Comparison of ENCODE assay signal across 8 cellular contexts in genomic region chr2:241218131-241219029, GRCh38. TPM values are rescaled to one million over a fixed set of nuclear protein-coding genes. Genes with fewer than 3 reads are reported as not detected.
DNase-seq lines count a peak whose midpoint lies in the region; ATAC-seq and TF ChIP-seq lines count a peak whose summit lies in the region.

No MANE protein-coding gene starts in this region.

- no peaks in the 10 kb centered on the region for H3K4me1 ChIP-seq in A673 (ENCODE audit: insufficient read depth, low read length, poor library complexity, severe bottlenecking)
- H3K4me1 ChIP-seq in neural progenitor cell: peaks cover 12% of the 10 kb centered on the region

- CTCF ChIA-PET in A673 (lab: Charles Lee): interaction anchor here (0.6 kb wide), 1 partner anchor 72 kb away, joined by 3 read pairs; no protein-coding TSS in a partner anchor

- no peak overlapping the region for H3K9ac ChIP-seq in neural progenitor cell

- H3F3A ChIP-seq in neural progenitor cell (ENCODE audit: low read depth): peaks cover 24% of the 10 kb centered on the region

- H3K27ac Mint-ChIP-seq in neural progenitor cell: peak overlapping the region; percentile 16

- no peaks in the 10 kb centered on the region for H3K36me3 ChIP-seq in A673 (ENCODE audit: insufficient read depth, low read length, poor library complexity, severe bottlenecking)
- no peaks in the 10 kb centered on the region for H3K36me3 ChIP-seq in neural progenitor cell

- H3K36me3 Mint-ChIP-seq in neural progenitor cell: peaks cover 2% of the 10 kb centered on the region

- no peaks in the 10 kb centered on the region for H3K9me3 ChIP-seq in A673 (ENCODE audit: low read depth, low read length, poor library complexity, severe bottlenecking)
- no peaks in the 10 kb centered on the region for H3K9me3 ChIP-seq in neural progenitor cell (ENCODE audit: low read depth)

- peak overlapping the region; percentile 61 for H2AFZ ChIP-seq in neural progenitor cell (replicated peaks)

- H3K4me2 ChIP-seq in neural progenitor cell: peak overlapping the region; percentile 67

- H4K20me1 ChIP-seq in neural progenitor cell (ENCODE audit: low read depth): peaks cover 4% of the 10 kb centered on the region

- ATAC-seq in HG02973 (IDR thresholded peaks at IDR 0.05; ENCODE audit: unreplicated experiment): no peak

- H3K27ac ChIP-seq in A673 (ENCODE audit: low read depth, low read length, poor library complexity, severe bottlenecking): no peak overlapping the region
- no peak overlapping the region for H3K27ac ChIP-seq in neural progenitor cell

- intact Hi-C loops in A673 (cut with micrococcal nuclease; ENCODE audit: unreplicated experiment): no loop called here

- H3K4me3 ChIP-seq in A673 (ENCODE audit: low read depth, low read length, poor library complexity, severe bottlenecking): peak overlapping the region; percentile 47
- H3K4me3 ChIP-seq in fibroblast of villous mesenchyme (ENCODE audit: low read depth, low read length): peak overlapping the region; percentile 62
- peak overlapping the region; percentile 63 for H3K4me3 ChIP-seq in neural progenitor cell

- no TSS peak for BruUV-seq in A673 (replicated peaks; lab: Mats Ljungman, UMichigan)

- H3K4me3 Mint-ChIP-seq in neural progenitor cell: peak overlapping the region; percentile 96

- peaks cover 15% of the 10 kb centered on the region for H3K27me3 Mint-ChIP-seq in neural progenitor cell (ENCODE audit: insufficient read depth, low read depth)

- TF ChIP-seq CTCF in A673 (conservative IDR thresholded peaks at IDR 0.05; ENCODE audit: low read depth, low read length) (no peak; the same call in 1 of the 2 replicates), GM12874 (IDR thresholded peaks at IDR 0.05; ENCODE audit: insufficient read depth, low read depth, low read length) (peak; percentile 40), fibroblast of villous mesenchyme (IDR thresholded peaks at IDR 0.05; ENCODE audit: insufficient read depth, low read depth, low read length) (no peak), neural progenitor cell (IDR thresholded peaks at IDR 0.05) (peak; percentile 44)

- H3K4me1 Mint-ChIP-seq in neural progenitor cell: peaks cover 23% of the 10 kb centered on the region

- POLR2A ChIA-PET in A673 (lab: Charles Lee; ENCODE audit: low non-redundant PET): no interaction called here

- H3K79me2 ChIP-seq in neural progenitor cell (ENCODE audit: low read depth): peaks cover 5% of the 10 kb centered on the region

- H3K9me3 Mint-ChIP-seq in neural progenitor cell: no peaks in the 10 kb centered on the region

- H3K27me3 ChIP-seq in A673 (replicated peaks; ENCODE audit: insufficient read depth, low read depth, low read length, poor library complexity): no peaks in the 10 kb centered on the region
- peaks cover 15% of the 10 kb centered on the region for H3K27me3 ChIP-seq in neural progenitor cell

- peak; percentile 29 for DNase-seq in A673 (ENCODE audit: low spot score)
- DNase-seq in NOMO-1 (lab: John Stamatoyannopoulos, UW; ENCODE audit: unreplicated experiment in 2 of 2): peak; percentile 13 to 24
- DNase-seq in activated T-helper 1 cell treated with Interleukin-2 at 50 U/mL for 16 hours (ENCODE audit: low read depth): peak; percentile 9
- peak; percentile 29 for DNase-seq in fibroblast of villous mesenchyme (ENCODE audit: low read depth)
- peak; percentile 85 for DNase-seq in neural progenitor cell (ENCODE audit: low spot score)
- no peak for DNase-seq in ureter (ENCODE audit: low spot score)

RNA-seq across cellular contexts. Expression of gene ANO7, which starts 29.9 kb away (rescaled TPM):
- total RNA-seq in A673 (2021) (0.45 and 0.96 TPM in 2 replicates), fibroblast of villous mesenchyme (0.43 and 0.64 TPM in 2 replicates), neural progenitor cell (ENCODE audit: low replicate concordance) (1.8 TPM in 1 of 2 replicates, not detected in the other), ureter (1.4 TPM)

Comparison
In these comparisons a context has a peak if more than half of its experiments do, and no peak if none do; other contexts are left out.
1. CTCF ChIP-seq: peak in GM12874 (single experiment) and neural progenitor cell (single experiment); none in A673 (single experiment) and fibroblast of villous mesenchyme (single experiment).
2. Peak in every context shown above with its lines, with median percentiles within 50 percentile points of each other: H3K4me3 ChIP-seq.